ENCODE assay signal across 2 cellular contexts in genomic region chr13:29435125-29435911, GRCh38.
TF ChIP-seq lines count a peak whose summit lies in the region.

No MANE protein-coding gene starts in this region.

TF ChIP-seq in HEK293, 187 proteins besides CTCF, POLR2A, EP300 and RAD21 (continued from another document and continues in another):
- TF ChIP-seq ZBTB44 (tag by site-specific recombination; IDR thresholded peaks at IDR 0.05) (0 out of 2 replicates have a peak, but pooled peaks have one; percentile 20), BCL11B (tag by site-specific recombination; IDR thresholded peaks at IDR 0.05; ENCODE audit: low read depth) (no peak), ZNF501 (tag by site-specific recombination; IDR thresholded peaks at IDR 0.05) (0 out of 2 replicates have a peak, but pooled peaks have one; percentile 40), ZNF768 (tag by site-specific recombination; IDR thresholded peaks at IDR 0.05) (no peak), INSM2 (tag by site-specific recombination; IDR thresholded peaks at IDR 0.05) (0 out of 2 replicates have a peak, but pooled peaks have one; percentile 50), ZBTB48 (tag by site-specific recombination; IDR thresholded peaks at IDR 0.05) (peak; percentile 41; the same call in 1 of the 2 replicates), ZNF639 (tag by site-specific recombination; IDR thresholded peaks at IDR 0.05) (0 out of 2 replicates have a peak, but pooled peaks have one; percentile 41), ZNF837 (tag by site-specific recombination; IDR thresholded peaks at IDR 0.05) (no peak), ZNF184 (tag by site-specific recombination; IDR thresholded peaks at IDR 0.05) (0 out of 2 replicates have a peak, but pooled peaks have one; percentile 40), GLIS2 (tag by site-specific recombination; IDR thresholded peaks at IDR 0.05) (no peak), ZNF600 (tag by site-specific recombination; IDR thresholded peaks at IDR 0.05) (0 out of 2 replicates have a peak, but pooled peaks have one; percentile 11), ZNF529 (tag by site-specific recombination; IDR thresholded peaks at IDR 0.05; ENCODE audit: insufficient replicate concordance) (no peak), ZNF398 (tag by site-specific recombination; IDR thresholded peaks at IDR 0.05) (0 out of 2 replicates have a peak, but pooled peaks have one; percentile 21), ZNF677 (tag by site-specific recombination; IDR thresholded peaks at IDR 0.05) (no peak), ZNF24 (tag by site-specific recombination; IDR thresholded peaks at IDR 0.05) (peak; percentile 57; the same call in 1 of the 2 replicates), ZNF621 (tag by site-specific recombination; IDR thresholded peaks at IDR 0.05) (no peak), ZNF777 (tag by site-specific recombination; IDR thresholded peaks at IDR 0.05; ENCODE audit: borderline replicate concordance) (no peak)

TF ChIP-seq in SK-N-SH, 30 proteins besides CTCF, POLR2A, EP300 and RAD21 (continued from another document):
- TF ChIP-seq PBX3 (IDR thresholded peaks at IDR 0.05) (peak; percentile 97), IRF3 (IDR thresholded peaks at IDR 0.05; ENCODE audit: low read depth, low read length) (no peak), JUND (IDR thresholded peaks at IDR 0.05) (peak; percentile 86), POLR2AphosphoS5 (IDR thresholded peaks at IDR 0.05; ENCODE audit: low read depth, low read length) (peak; percentile 88), FOXM1 (IDR thresholded peaks at IDR 0.05; ENCODE audit: low read depth) (peak; percentile 83), TCF12 (IDR thresholded peaks at IDR 0.05) (peak; percentile 99), USF1 (IDR thresholded peaks at IDR 0.05; ENCODE audit: borderline replicate concordance, low read depth) (no peak), FOSL2 (IDR thresholded peaks at IDR 0.05; ENCODE audit: borderline replicate concordance, low read depth) (peak; percentile 68), MEF2A (IDR thresholded peaks at IDR 0.05; ENCODE audit: borderline replicate concordance, low read depth) (peak; percentile 99), ELF1 (IDR thresholded peaks at IDR 0.05) (peak; percentile 49; the same call in 1 of the 2 replicates), ZBTB33 (IDR thresholded peaks at IDR 0.05; ENCODE audit: borderline replicate concordance, low read depth) (peak; percentile 85), NFIC (IDR thresholded peaks at IDR 0.05; ENCODE audit: borderline replicate concordance) (peak; percentile 97), NRF1 (IDR thresholded peaks at IDR 0.05; ENCODE audit: low read depth, low read length) (peak; percentile 31; the same call in 1 of the 2 replicates)
TF ChIP-seq in SK-N-SH: peak in this region for 15.
